16 cellular contexts compared by ENCODE assay signal in the genomic region with DNA sequence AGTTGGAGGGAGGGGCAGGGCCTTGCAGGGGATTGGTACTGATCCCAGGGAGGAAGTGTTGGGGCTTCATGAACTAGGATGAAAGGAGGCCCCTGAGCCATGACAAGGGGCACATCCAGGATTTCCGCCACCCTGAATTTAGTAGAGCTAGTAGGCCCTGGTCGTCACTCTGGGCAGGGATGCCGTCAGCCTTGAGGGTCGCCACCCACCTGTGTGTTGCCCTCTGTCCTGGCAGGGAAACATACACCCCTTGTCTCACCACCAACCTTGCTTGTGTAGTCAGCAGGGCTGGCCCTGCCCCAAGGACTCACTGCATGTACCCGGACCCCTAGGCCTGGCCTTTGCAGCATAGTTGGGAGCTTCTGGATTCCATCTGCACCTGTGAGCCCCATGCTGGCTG.
"Had no signal": no experiment of that assay in that cellular context is flagged by ENCODE, and none has a peak within 500 bp of the region (broad histone marks: within the 10 kb centered on the region; RNA-seq: fewer than 3 reads in every experiment).

No MANE protein-coding gene starts in this region.

- H3K9me3 Mint-ChIP-seq: activated B cell treated with CpG ODN at 0.5 μM for 24 hours; dendritic cell treated with granulocyte-macrophage colony-stimulating factor and Interleukin-4, amounts not matched to agents 40 ng/mL and 50 ng/mL, for 4 days; effector memory CD8-positive, alpha-beta T cell; type B pancreatic cell had no signal

- H3K4me3 Mint-ChIP-seq: activated B cell treated with CpG ODN at 0.5 μM for 24 hours; activated CD8-positive, alpha-beta T cell treated with anti-CD3 and anti-CD28 coated beads, Interleukin-2, amount 10 ng/mL, durations not matched to agents 7 days and 5 days; dendritic cell treated with granulocyte-macrophage colony-stimulating factor and Interleukin-4, amounts not matched to agents 40 ng/mL and 50 ng/mL, for 4 days had no signal

- ATAC-seq: activated CD8-positive, alpha-beta T cell treated with anti-CD3 and anti-CD28 coated beads, Interleukin-2, amount 10 ng/mL, durations not matched to agents 7 days and 5 days; effector memory CD8-positive, alpha-beta T cell; heart left ventricle; left lobe of liver; SK-N-SH treated with all-trans-retinoic acid at 6 μM for 48 hours had no signal

- H3K36me3 Mint-ChIP-seq: naive B cell had no signal

- DNase-seq: activated B cell treated with CpG ODN at 0.5 μM for 24 hours; activated CD4-positive, alpha-beta T cell treated with anti-CD3 and anti-CD28 coated beads for 48 hours; activated CD8-positive, alpha-beta memory T cell treated with anti-CD3 and anti-CD28 coated beads, Interleukin-2, amount 50 U/mL, for 4 hours; activated CD8-positive, alpha-beta T cell treated with anti-CD3 and anti-CD28 coated beads, Interleukin-2, amount 10 ng/mL, durations not matched to agents 7 days and 5 days; effector memory CD8-positive, alpha-beta T cell; heart left ventricle; mammary epithelial cell; naive B cell; nucleus accumbens; stimulated activated CD4-positive, alpha-beta T cell treated with anti-CD3 and anti-CD28 coated beads, Interleukin-2, amount 100 ng/mL, for 48 hours; stimulated activated naive CD4-positive, alpha-beta T cell; T-helper 2 cell had no signal

- H3K27ac Mint-ChIP-seq: activated B cell treated with CpG ODN at 0.5 μM for 24 hours; activated CD8-positive, alpha-beta T cell treated with anti-CD3 and anti-CD28 coated beads, Interleukin-2, amount 10 ng/mL, durations not matched to agents 7 days and 5 days; dendritic cell treated with granulocyte-macrophage colony-stimulating factor and Interleukin-4, amounts not matched to agents 40 ng/mL and 50 ng/mL, for 4 days had no signal

- H3K27me3 Mint-ChIP-seq: type B pancreatic cell had no signal
